In genomic region chr4:145618912-145619638, GRCh38 we compare ENCODE assay signal across 8 cellular contexts. TPM values are rescaled to one million over a fixed set of nuclear protein-coding genes. Genes with fewer than 3 reads are reported as not detected.
DNase-seq lines count a peak whose midpoint lies in the region; ATAC-seq and TF ChIP-seq lines count a peak whose summit lies in the region.

TSS of gene MMAA (plus strand) at chr4:145619385. CDS start at chr4:145639140, 19,755 bp downstream.

- peak within 1 kb of the TSS; percentile 97 for H3K9ac ChIP-seq in mesendoderm (ENCODE audit: low read length)

- peak within 1 kb of the TSS; percentile 97 for H3K4ac ChIP-seq in mesendoderm (ENCODE audit: low read depth, low read length)

- H2AK5ac ChIP-seq in mesendoderm (ENCODE audit: low read length): no peak within 1 kb of the TSS

- no peak within 1 kb of the TSS for H3K23ac ChIP-seq in mesendoderm (ENCODE audit: low read length)

- ATAC-seq in GM19455 (IDR thresholded peaks at IDR 0.05; ENCODE audit: unreplicated experiment): peak; percentile 93
- peak; percentile 92 for ATAC-seq in effector memory CD8-positive, alpha-beta T cell (replicated peaks)

- peak within 1 kb of the TSS; percentile 57 for H2BK15ac ChIP-seq in mesendoderm (replicated peaks; ENCODE audit: low read depth)

- H4K5ac ChIP-seq in mesendoderm (ENCODE audit: low read length): no peak within 1 kb of the TSS

- H3K4me3 ChIP-seq in HL-60 (replicated peaks; ENCODE audit: insufficient read depth, low read length) (peak within 1 kb of the TSS; percentile 66), mesendoderm (ENCODE audit: low read length) (peak within 1 kb of the TSS; percentile 85)

- peak within 1 kb of the TSS; percentile 98 to 99 for H3K27ac Mint-ChIP-seq in effector memory CD8-positive, alpha-beta T cell

- peak within 1 kb of the TSS; percentile 95 for H2BK5ac ChIP-seq in mesendoderm (ENCODE audit: low read length)

- no CpG with 5 or more reads among the region's 69 CpGs for WGBS in mesendoderm (ENCODE audit: extremely low coverage, insufficient coverage, low lambda C conversion rate)

- H3K4me2 ChIP-seq in mesendoderm (ENCODE audit: low read length): peak within 1 kb of the TSS; percentile 59

- H3K4me1 Mint-ChIP-seq in effector memory CD8-positive, alpha-beta T cell (ENCODE audit: low read depth in 2 of 2): peaks cover 20 to 44% of the 10 kb centered on the region in 2 donors

- no peaks in the 10 kb centered on the region for H3K79me2 ChIP-seq in mesendoderm (ENCODE audit: control insufficient read depth, insufficient read depth, low read length)

- no peaks in the 10 kb centered on the region for H3K9me3 Mint-ChIP-seq in effector memory CD8-positive, alpha-beta T cell

- TF ChIP-seq CTCF in HL-60 (IDR thresholded peaks at IDR 0.05; ENCODE audit: insufficient read depth, low read length): no peak

- H2BK120ac ChIP-seq in mesendoderm (ENCODE audit: low read depth, low read length): peak within 1 kb of the TSS; percentile 8

- peak within 1 kb of the TSS; percentile 100 for H3K56ac ChIP-seq in mesendoderm (ENCODE audit: low read length)

- peak within 1 kb of the TSS; percentile 99 for H4K8ac ChIP-seq in mesendoderm (ENCODE audit: low read depth, low read length)

- H3K4me1 ChIP-seq in mesendoderm (ENCODE audit: control insufficient read depth, low read depth, low read length): no peaks in the 10 kb centered on the region

- peaks cover 2% of the 10 kb centered on the region for H3K79me1 ChIP-seq in mesendoderm (ENCODE audit: low read length)

- H3K4me3 Mint-ChIP-seq in effector memory CD8-positive, alpha-beta T cell: peak within 1 kb of the TSS; percentile 95 to 97

- H3K36me3 ChIP-seq in mesendoderm (ENCODE audit: control insufficient read depth, insufficient read depth, low read length): no peaks in the 10 kb centered on the region

- DNase-seq in COLO668 (lab: John Stamatoyannopoulos, UW; ENCODE audit: unreplicated experiment): peak; percentile 98
- DNase-seq in HL-60 (ENCODE audit: low read depth in 1 of 2, low spot score in 1 of 2): peak; percentile 82 to 95
- DNase-seq in NK-92 treated with Interleukin-12 subunit alpha and Interleukin-12 subunit beta, amount 100 ng/mL, for 24 hours (lab: John Stamatoyannopoulos, UW): peak; percentile 86
- DNase-seq in activated CD8-positive, alpha-beta memory T cell treated with anti-CD3 and anti-CD28 coated beads for 4 hours (ENCODE audit: low read depth in 2 of 2): peak; percentile 93 to 94
- peak; percentile 93 to 94 (median 93) for DNase-seq in effector memory CD8-positive, alpha-beta T cell
- DNase-seq in mesendoderm: peak; percentile 94
- DNase-seq in stimulated activated CD8-positive, alpha-beta memory T cell treated with anti-CD3 and anti-CD28 coated beads, Interleukin-15, amount 100 ng/mL, for 1 hour (ENCODE audit: low read depth): peak; percentile 95

- no peaks in the 10 kb centered on the region for H3K27me3 Mint-ChIP-seq in effector memory CD8-positive, alpha-beta T cell

- H3K27me3 ChIP-seq in HL-60 (ENCODE audit: insufficient read depth, poor library complexity, severe bottlenecking) (no peaks in the 10 kb centered on the region), mesendoderm (ENCODE audit: insufficient read depth, low read length, poor library complexity) (no peaks in the 10 kb centered on the region)

- H3K18ac ChIP-seq in mesendoderm (ENCODE audit: low read length): peak within 1 kb of the TSS; percentile 82

- peak within 1 kb of the TSS; percentile 99 for H3K27ac ChIP-seq in HL-60 (replicated peaks)
- H3K27ac ChIP-seq in mesendoderm (ENCODE audit: low read depth, low read length): peak within 1 kb of the TSS; percentile 85

- H3K36me3 Mint-ChIP-seq in effector memory CD8-positive, alpha-beta T cell (ENCODE audit: insufficient read depth): peaks cover 26% of the 10 kb centered on the region

RNA-seq across cellular contexts. Expression of gene MMAA, which starts in this region (rescaled TPM):
- polyA plus RNA-seq in mesendoderm (2013, experiment 1 of 2): 7.6 TPM
- 8.8 TPM for polyA plus RNA-seq in mesendoderm (2013, experiment 2 of 2)

Comparison
In these comparisons a context has a peak if more than half of its experiments do, and no peak if none do; other contexts are left out.
1. Peak in every context shown above with its lines: DNase-seq, ATAC-seq, H3K4me3 ChIP-seq and H3K27ac ChIP-seq.